ENCODE assay signal across 17 cellular contexts in genomic region chr14:90447720-90448497, GRCh38.
"Had no signal": no experiment of that assay in that cellular context is flagged by ENCODE, and none has a peak within 500 bp of the region (broad histone marks: within the 10 kb centered on the region; RNA-seq: fewer than 3 reads in every experiment).

No MANE protein-coding gene starts in this region.

- H3K4me3 ChIP-seq: esophagus muscularis mucosa, suprapubic skin, upper lobe of left lung had no signal

- H3K27me3 ChIP-seq: brain microvascular endothelial cell, esophagus muscularis mucosa, suprapubic skin, upper lobe of left lung had no signal

- ATAC-seq: right cardiac atrium had no signal

- H3K9me3 ChIP-seq: suprapubic skin had no signal

- H3K27me3 Mint-ChIP-seq: activated CD4-positive, alpha-beta T cell treated with anti-CD3 and anti-CD28 coated beads, Interleukin-2, amount 10 ng/mL, durations not matched to agents 7 days and 5 days; activated naive CD8-positive, alpha-beta T cell had no signal

- FAIRE-seq: islet of Langerhans had no signal

- DNase-seq: activated B cell treated with CpG ODN at 0.5 μM for 24 hours; activated CD4-positive, alpha-beta T cell treated with anti-CD3 and anti-CD28 coated beads, Interleukin-2, amount 10 ng/mL, durations not matched to agents 7 days and 5 days; activated gamma-delta T cell; activated T-cell treated with anti-CD3 and anti-CD28 coated beads, Interleukin-2, amount 50 U/mL, for 1 hour; brain microvascular endothelial cell; dermis blood vessel endothelial cell; occipital lobe; right cardiac atrium; stimulated activated naive CD4-positive, alpha-beta T cell treated with Interleukin-2 at 50 U/mL for 16 hours; T-helper 1 cell; upper lobe of left lung had no signal

- H3K36me3 ChIP-seq: brain microvascular endothelial cell, esophagus muscularis mucosa, suprapubic skin, upper lobe of left lung had no signal

- H3K4me3 Mint-ChIP-seq: activated B cell treated with CpG ODN at 0.5 μM for 24 hours; activated CD4-positive, alpha-beta T cell treated with anti-CD3 and anti-CD28 coated beads, Interleukin-2, amount 10 ng/mL, durations not matched to agents 7 days and 5 days; activated naive CD8-positive, alpha-beta T cell; nephron had no signal

- H3K27ac ChIP-seq: brain microvascular endothelial cell, esophagus muscularis mucosa, suprapubic skin, upper lobe of left lung had no signal

- H3K27ac Mint-ChIP-seq: activated B cell treated with CpG ODN at 0.5 μM for 24 hours; activated CD4-positive, alpha-beta T cell treated with anti-CD3 and anti-CD28 coated beads, Interleukin-2, amount 10 ng/mL, durations not matched to agents 7 days and 5 days; activated naive CD8-positive, alpha-beta T cell; nephron; progenitor cell of endocrine pancreas had no signal

- H3K9me3 Mint-ChIP-seq: activated B cell treated with CpG ODN at 0.5 μM for 24 hours had no signal

- H3K36me3 Mint-ChIP-seq: activated naive CD8-positive, alpha-beta T cell had no signal
